In genomic region chr10:79477456-79477855, GRCh38 we compare ENCODE assay signal across 20 cellular contexts. TPM values are rescaled to one million over a fixed set of nuclear protein-coding genes. Genes with fewer than 3 reads are reported as not detected.
DNase-seq lines count a peak whose midpoint lies in the region; ATAC-seq and TF ChIP-seq lines count a peak whose summit lies in the region.
"Had no signal": no experiment of that assay in that cellular context is flagged by ENCODE, and none has a peak within 500 bp of the region (broad histone marks: within the 10 kb centered on the region; RNA-seq: fewer than 3 reads in every experiment).

No MANE protein-coding gene starts in this region.

- H3K79me1 ChIP-seq in H9 (ENCODE audit: insufficient read depth, low read depth, low read length, poor library complexity, severe bottlenecking), result no peaks in the 10 kb centered on the region

- H4K5ac ChIP-seq in H9 (ENCODE audit: insufficient read length, low read depth, low read length), result no peak overlapping the region

- no peak overlapping the region for H3K23ac ChIP-seq in H9 (ENCODE audit: insufficient read length, low read depth, low read length)

- no peak overlapping the region for H2BK12ac ChIP-seq in H9 (ENCODE audit: insufficient read length, low read depth, low read length)

- no peak overlapping the region for H3K27ac ChIP-seq in H9 (ENCODE audit: insufficient read length, low read depth, low read length)
- H3K27ac ChIP-seq: 22Rv1, BLaER1, C4-2B had no signal

- H3K23me2 ChIP-seq in H9 (ENCODE audit: insufficient read length, low read depth, low read length, poor library complexity, severe bottlenecking), result no peaks in the 10 kb centered on the region

- no peak overlapping the region for H4K91ac ChIP-seq in H9 (ENCODE audit: insufficient read length, low read depth, low read length)

- H2BK15ac ChIP-seq in H9 (ENCODE audit: low read depth, low read length), result no peak overlapping the region

- H3K36me3 Mint-ChIP-seq in H9 (ENCODE audit: insufficient read depth in 1 of 3, low read depth in 3 of 3), result no peaks in the 10 kb centered on the region
- H3K36me3 Mint-ChIP-seq: CD4-positive, CD25-positive, alpha-beta regulatory T cell; CD8-positive, alpha-beta T cell had no signal

- H3K18ac ChIP-seq in H9 (ENCODE audit: insufficient read length, low read depth, low read length), result no peak overlapping the region

- no peak overlapping the region for H2AFZ ChIP-seq in H9 (ENCODE audit: low read length)
- H2AFZ ChIP-seq: GM23338 had no signal

- no peak overlapping the region for H2BK120ac ChIP-seq in H9 (ENCODE audit: low read depth, low read length, poor library complexity, severe bottlenecking)

- H2BK5ac ChIP-seq in H9 (ENCODE audit: insufficient read length, low read length), result no peak overlapping the region

- no peak overlapping the region for H3K9ac ChIP-seq in H9 (ENCODE audit: extremely low read depth, insufficient read length, low read length)
- H3K9ac ChIP-seq: BLaER1 had no signal

- H4K8ac ChIP-seq in H9 (replicated peaks; ENCODE audit: insufficient read length, low read depth, low read length), result no peak overlapping the region

- H3K4me2 ChIP-seq in H9 (ENCODE audit: insufficient read depth, insufficient read length, low read length), result no peak overlapping the region
- H3K4me2 ChIP-seq: BLaER1, GM23338 had no signal

- no peak overlapping the region for H3K4me3 Mint-ChIP-seq in H9
- H3K4me3 Mint-ChIP-seq: B cell; CD4-positive, CD25-positive, alpha-beta regulatory T cell; CD8-positive, alpha-beta T cell; GM23338; HFFc6 had no signal

- no peak overlapping the region for H3T11ph ChIP-seq in H9 (ENCODE audit: low read length)

- no peak overlapping the region for H3K14ac ChIP-seq in H9 (ENCODE audit: insufficient read depth, low read length)

- no peak overlapping the region for H3K56ac ChIP-seq in H9 (ENCODE audit: insufficient read length, low read depth, low read length)

- no peaks in the 10 kb centered on the region for H3K9me3 ChIP-seq in H9 (ENCODE audit: control insufficient read depth, low read depth, low read length)
- H3K9me3 ChIP-seq: BLaER1, Caco-2, HAP-1 had no signal

- no peak for TF ChIP-seq CTCF in H9 (conservative IDR thresholded peaks at IDR 0.05)

- H2BK20ac ChIP-seq in H9 (ENCODE audit: low read depth, low read length, poor library complexity, severe bottlenecking), result no peak overlapping the region

- WGBS in H9 (ENCODE audit: extremely low coverage, insufficient read length, low lambda C conversion rate), result no CpG with 5 or more reads among the region's 7 CpGs

- no peak overlapping the region for H2AK5ac ChIP-seq in H9 (ENCODE audit: insufficient read length, low read length)

- DNase-seq in H9, result peak; percentile 5
- DNase-seq in amniotic epithelial cell (ENCODE audit: low read depth), result peak; percentile 98
- DNase-seq in stimulated activated CD4-positive, alpha-beta T cell treated with anti-CD3 and anti-CD28 coated beads, Interleukin-15, amount 100 ng/mL, for 24 hours, result no peak
- no peak for DNase-seq in DMS53 (lab: John Stamatoyannopoulos, UW)
- DNase-seq: Caco-2; CD4-positive, CD25-positive, alpha-beta regulatory T cell; CD8-positive, alpha-beta T cell; DMS153; DMS79; EL; GF-D8; HFFc6 had no signal

- peaks cover 26% of the 10 kb centered on the region for H3K27me3 Mint-ChIP-seq in H9 (ENCODE audit: low read depth)

- no peak overlapping the region for H3K27ac Mint-ChIP-seq in H9
- H3K27ac Mint-ChIP-seq: B cell; CD4-positive, CD25-positive, alpha-beta regulatory T cell; CD8-positive, alpha-beta T cell; GM23338; HFFc6 had no signal

- H3K4me1 Mint-ChIP-seq in H9, result peaks cover 8 to 11% of the 10 kb centered on the region in 2 experiments
- H3K4me1 Mint-ChIP-seq: B cell; CD4-positive, CD25-positive, alpha-beta regulatory T cell; GM23338 had no signal

- H3K9me3 Mint-ChIP-seq in H9, result peaks cover 0 to 4% of the 10 kb centered on the region in 2 experiments; a peak in 1 of 5 replicates
- H3K9me3 Mint-ChIP-seq: CD4-positive, CD25-positive, alpha-beta regulatory T cell; GM23338; HFFc6 had no signal

- H3K79me2 ChIP-seq in H9 (ENCODE audit: insufficient read depth, low read length), result no peaks in the 10 kb centered on the region

- no peaks in the 10 kb centered on the region for H3K4me1 ChIP-seq in H9 (ENCODE audit: insufficient read depth, low read length)
- H3K4me1 ChIP-seq: Caco-2, HAP-1 had no signal

- H4K20me1 ChIP-seq in H9 (ENCODE audit: control insufficient read depth, insufficient read depth, insufficient read length), result no peaks in the 10 kb centered on the region
- H4K20me1 ChIP-seq: BLaER1 had no signal

- no peak overlapping the region for H3K4ac ChIP-seq in H9 (ENCODE audit: low read depth, low read length)

- no peaks in the 10 kb centered on the region for H3K27me3 ChIP-seq in H9 (ENCODE audit: insufficient read depth, low read length)
- H3K27me3 ChIP-seq: BLaER1 had no signal

- ATAC-seq in esophagus mucosa (peak; percentile 71), HG02970 (IDR thresholded peaks at IDR 0.05; ENCODE audit: low FRiP score, unreplicated experiment) (no peak)
- ATAC-seq: CD8-positive, alpha-beta T cell; GM23338 had no signal

RNA-seq across cellular contexts. Expression of gene ZCCHC24, which starts 32.0 kb away (rescaled TPM):
- total RNA-seq in H9 (2021) (3.5 and 3.8 TPM in 2 replicates), esophagus mucosa (3.3 TPM)

RNA-seq across cellular contexts. Expression of gene EIF5AL1, which starts 34.9 kb away (rescaled TPM):
- 0.35 and 0.39 TPM in 2 replicates for total RNA-seq in H9 (2021)
- total RNA-seq in esophagus mucosa, result 1.7 TPM
- total RNA-seq: CD4-positive, CD25-positive, alpha-beta regulatory T cell had no signal

Comparison
In these comparisons a context has a peak if more than half of its experiments do, and no peak if none do; other contexts are left out.
1. DNase-seq: peak in H9 (single experiment) and amniotic epithelial cell (single experiment); none in stimulated activated CD4-positive, alpha-beta T cell treated with anti-CD3 and anti-CD28 coated beads, Interleukin-15, amount 100 ng/mL, for 24 hours (single experiment) and DMS53 (single experiment).